Comparison of ENCODE assay signal across 13 cellular contexts in genomic region chr7:6653101-6653995, GRCh38. TPM values are rescaled to one million over a fixed set of nuclear protein-coding genes. Genes with fewer than 3 reads are reported as not detected.
DNase-seq lines count a peak whose midpoint lies in the region; ATAC-seq, FAIRE-seq and TF ChIP-seq lines count a peak whose summit lies in the region.
"Had no signal": no experiment of that assay in that cellular context is flagged by ENCODE, and none has a peak within 500 bp of the region (broad histone marks: within the 10 kb centered on the region; RNA-seq: fewer than 3 reads in every experiment).

No MANE protein-coding gene starts in this region.

- H3K36me3 ChIP-seq in BLaER1 (peaks cover 87% of the 10 kb centered on the region), K562 (ENCODE audit: control insufficient read depth, insufficient read depth, low read length) (peaks cover 57% of the 10 kb centered on the region; the same call in 2 of the 3 replicates)

- H3K4me1 ChIP-seq in BLaER1 (peaks cover 21% of the 10 kb centered on the region), K562 (replicated peaks in 1 of 2; ENCODE audit: control insufficient read depth in 2 of 2, insufficient read depth in 2 of 2, low read length in 2 of 2) (peaks cover 0 to 6% of the 10 kb centered on the region in 2 experiments; a peak in 2 of 5 replicates)

- WGBS in K562 (ENCODE audit: insufficient coverage, low coverage, missing lambda C conversion rate): 98% methylated on average over 7 of the region's 140 CpGs

- ATAC-seq in K562: no peak
- ATAC-seq in HG03139 (IDR thresholded peaks at IDR 0.05; ENCODE audit: unreplicated experiment): no peak
- ATAC-seq in GM18858 (IDR thresholded peaks at IDR 0.05; ENCODE audit: unreplicated experiment): no peak

- H3K9me1 ChIP-seq in K562 (ENCODE audit: control insufficient read depth, insufficient read depth, low read length): no peaks in the 10 kb centered on the region

- POLR2A ChIA-PET in K562 (lab: Yijun Ruan, JAX): interaction anchor here (0.6 kb wide), 1 partner anchor 30 kb away, joined by 3 read pairs; no protein-coding TSS in a partner anchor

- H3K4me2 ChIP-seq in BLaER1 (no peak overlapping the region), K562 (ENCODE audit: insufficient read depth, low read length) (no peak overlapping the region)

- FAIRE-seq in K562 (lab: Jason Lieb, UNC): no peak
- FAIRE-seq: GM19239 had no signal

- intact Hi-C loops in K562 (cut with micrococcal nuclease) (no loop called here), posterior vena cava (cut with DNase I) (no loop called here)

- H3K9me3 ChIP-seq in BLaER1 (peaks cover 63% of the 10 kb centered on the region), K562 (replicated peaks; ENCODE audit: control insufficient read depth, insufficient read depth, low read depth, low read length) (peaks cover 12% of the 10 kb centered on the region)

- TF ChIP-seq EP300 in K562 (IDR thresholded peaks at IDR 0.05; ENCODE audit: low read length): no peak

- no peak for TF ChIP-seq RAD21 in K562 (CRISPR knock-in tag; conservative IDR thresholded peaks at IDR 0.05 in 1 of 2, IDR thresholded peaks at IDR 0.05 in 1 of 2)

- TF ChIP-seq CTCF in K562 (IDR thresholded peaks at IDR 0.05 in 2 of 3, conservative IDR thresholded peaks at IDR 0.05 in 1 of 3; ENCODE audit: insufficient read depth in 2 of 3, low read depth in 1 of 3, low read length in 3 of 3): no peak

- no TSS peak for BruUV-seq in K562 (replicated peaks; lab: Mats Ljungman, UMichigan)

- no peaks in the 10 kb centered on the region for H3K79me2 ChIP-seq in K562 (ENCODE audit: control insufficient read depth, insufficient read depth, low read length)

- CTCF ChIA-PET in K562 (lab: Yijun Ruan, JAX; ENCODE audit: low intra/inter-chr PET ratio): no interaction called here

- in situ Hi-C loops in K562 (cut with MboI): no loop called here

- H3K9ac ChIP-seq in BLaER1 (no peak overlapping the region), K562 (ENCODE audit: insufficient read depth in 1 of 2, low read depth in 2 of 2, low read length in 2 of 2) (no peak overlapping the region)

- H3K27ac ChIP-seq in BLaER1 (no peak overlapping the region), K562 (ENCODE audit: extremely low read depth, low read depth, low read length) (no peak overlapping the region)

- no peak for TF ChIP-seq POLR2A in K562 (conservative IDR thresholded peaks at IDR 0.05)

- H3K4me3 ChIP-seq in BLaER1 (peak overlapping the region; percentile 53), K562 (no peak overlapping the region)

- peak; percentile 60 for DNase-seq in 8988T
- peak in 2 of 4 experiments; percentile 5 to 11 for DNase-seq in K562 (ENCODE audit: extremely low read depth in 1 of 4, low spot score in 3 of 4)
- peak; percentile 60 for DNase-seq in posterior vena cava (ENCODE audit: low spot score)
- DNase-seq in activated CD8-positive, alpha-beta memory T cell treated with anti-CD3 and anti-CD28 coated beads, Interleukin-2, amount 50 U/mL, for 4 hours: no peak
- DNase-seq: C1 segment of cervical spinal cord, DMS53, NCI-H146, NCI-H2081 treated with DMSO at 0.1 percent for 48 hours, NCI-H524 had no signal

- H3K27me3 ChIP-seq in BLaER1: no peaks in the 10 kb centered on the region
- H3K27me3 ChIP-seq in K562 (ENCODE audit: control insufficient read depth in 2 of 2, insufficient read depth in 2 of 2, low read length in 2 of 2): no peaks in the 10 kb centered on the region

- H2AFZ ChIP-seq in K562 (ENCODE audit: low read depth, low read length): no peak overlapping the region

- H4K20me1 ChIP-seq in BLaER1 (peaks cover 25% of the 10 kb centered on the region), K562 (replicated peaks; ENCODE audit: control insufficient read depth, insufficient read depth, low read length) (no peaks in the 10 kb centered on the region)

TF ChIP-seq in K562, 482 proteins besides CTCF, POLR2A, EP300 and RAD21:
- TF ChIP-seq HLTF (IDR thresholded peaks at IDR 0.05) (no peak), POLR2G (IDR thresholded peaks at IDR 0.05; ENCODE audit: low read depth, low read length) (peak; percentile 21; the same call in 1 of the 2 replicates)

RNA-seq across cellular contexts. Expression of gene ZNF316, which starts 16.2 kb away (rescaled TPM):
- total RNA-seq in K562 (2011; cell fraction: chromatin; rRNA removed; ENCODE audit: low replicate concordance): 41.8 and 68.9 TPM in 2 replicates
- total RNA-seq in K562 (2011; cell fraction: nucleolus; rRNA removed): 30.9 and 36.6 TPM in 2 replicates
- 33.3 and 35.6 TPM in 2 replicates for total RNA-seq in K562 (2011; cell fraction: nucleoplasm; rRNA removed)
- total RNA-seq in K562 (2014; rRNA removed) (18.6 and 20.5 TPM in 2 replicates), K562 (2014; rRNA removed; fragmentation: Illumina TruSeq; extraction: Trizol) (9.2 and 10.4 TPM in 2 replicates), K562 (2015; rRNA removed; fragmentation: Illumina TruSeq; extraction: Trizol) (7.3 and 7.8 TPM in 2 replicates), K562 (2021) (25.2 and 34.0 TPM in 2 replicates), posterior vena cava (10 to 100 TPM; 16.1 to 22.5 TPM)
- polyA plus RNA-seq in K562 (2011; rRNA removed) (8.6 and 9.7 TPM in 2 replicates), K562 (2014; fragmentation: Illumina TruSeq; extraction: Trizol) (7.0 and 9.8 TPM in 2 replicates), K562 (2014; fragmentation: Nextera tagmentation; extraction: Ambion mirVana) (under 1 TPM; 0.10 to 0.14 TPM), K562 (2014; rRNA removed) (15.5 and 16.3 TPM in 2 replicates)
- polyA plus RNA-seq in K562 (2011; cell fraction: cytosol; rRNA removed): 5.9 and 13.5 TPM in 2 replicates
- polyA plus RNA-seq in K562 (2011; cell fraction: nucleus; rRNA removed): 38.1 and 50.4 TPM in 2 replicates
- polyA plus RNA-seq in K562 (2012): 17.3 and 23.1 TPM in 2 replicates
- 7.3 and 7.4 TPM in 2 replicates for polyA minus RNA-seq in K562 (2011; rRNA and poly(A)+ RNA removed)
- polyA minus RNA-seq in K562 (2011; cell fraction: cytosol; rRNA and poly(A)+ RNA removed): 8.6 and 8.7 TPM in 2 replicates
- 9.0 and 12.6 TPM in 2 replicates for polyA minus RNA-seq in K562 (2011; cell fraction: nucleus; rRNA and poly(A)+ RNA removed)

RNA-seq across cellular contexts. Expression of gene ZNF853, which starts 37.9 kb away (rescaled TPM):
- not detected in 2 replicates for total RNA-seq in K562 (2011; cell fraction: chromatin; rRNA removed; ENCODE audit: low replicate concordance)
- 0.17 TPM in 1 of 2 replicates, not detected in the other for total RNA-seq in K562 (2011; cell fraction: nucleolus; rRNA removed)
- not detected in 2 replicates for total RNA-seq in K562 (2011; cell fraction: nucleoplasm; rRNA removed)
- 0.04 TPM in 1 of 2 replicates, not detected in the other for total RNA-seq in K562 (2014; rRNA removed)
- total RNA-seq in K562 (2014; rRNA removed; fragmentation: Illumina TruSeq; extraction: Trizol): not detected in 2 replicates
- not detected in 2 replicates for total RNA-seq in K562 (2015; rRNA removed; fragmentation: Illumina TruSeq; extraction: Trizol)
- total RNA-seq in K562 (2021): not detected in 2 replicates
- 0.05 TPM in 1 of 2 replicates, not detected in the other for polyA plus RNA-seq in K562 (2011; rRNA removed)
- 0.01 and 0.03 TPM in 2 replicates for polyA plus RNA-seq in K562 (2011; cell fraction: cytosol; rRNA removed)
- 0.04 TPM in 1 of 2 replicates, not detected in the other for polyA plus RNA-seq in K562 (2011; cell fraction: nucleus; rRNA removed)
- 0.06 TPM in 1 of 2 replicates, not detected in the other for polyA plus RNA-seq in K562 (2012)
- polyA plus RNA-seq in K562 (2014; fragmentation: Illumina TruSeq; extraction: Trizol): 0.03 TPM in 1 of 2 replicates, not detected in the other
- not detected for polyA plus RNA-seq in K562 (2014; fragmentation: Nextera tagmentation; extraction: Ambion mirVana)
- polyA plus RNA-seq in K562 (2014; rRNA removed): not detected in 2 replicates
- 0.32 TPM in 1 of 2 replicates, not detected in the other for polyA minus RNA-seq in K562 (2011; rRNA and poly(A)+ RNA removed)
- polyA minus RNA-seq in K562 (2011; cell fraction: cytosol; rRNA and poly(A)+ RNA removed): not detected in 2 replicates
- not detected in 2 replicates for polyA minus RNA-seq in K562 (2011; cell fraction: nucleus; rRNA and poly(A)+ RNA removed)
- total RNA-seq in posterior vena cava: 10 to 100 TPM in 1 of 2 donors, 1 to 10 TPM in 1; 8.1 to 11.9 TPM

RNA-seq across cellular contexts. Expression of gene ZNF12, which starts 53.4 kb away (rescaled TPM):
- total RNA-seq in K562 (2011; cell fraction: chromatin; rRNA removed; ENCODE audit: low replicate concordance): 15.9 and 67.2 TPM in 2 replicates
- 11.5 and 19.3 TPM in 2 replicates for total RNA-seq in K562 (2011; cell fraction: nucleolus; rRNA removed)
- total RNA-seq in K562 (2011; cell fraction: nucleoplasm; rRNA removed): 22.7 and 23.4 TPM in 2 replicates
- total RNA-seq in K562 (2014; rRNA removed): 12.9 and 13.3 TPM in 2 replicates
- total RNA-seq in K562 (2014; rRNA removed; fragmentation: Illumina TruSeq; extraction: Trizol): 19.3 and 23.4 TPM in 2 replicates
- total RNA-seq in K562 (2015; rRNA removed; fragmentation: Illumina TruSeq; extraction: Trizol): 19.2 and 20.3 TPM in 2 replicates
- total RNA-seq in K562 (2021): 15.0 and 21.1 TPM in 2 replicates
- polyA plus RNA-seq in K562 (2011; rRNA removed): 32.3 and 34.7 TPM in 2 replicates
- polyA plus RNA-seq in K562 (2011; cell fraction: cytosol; rRNA removed): 6.7 and 10.5 TPM in 2 replicates
- 52.8 and 97.8 TPM in 2 replicates for polyA plus RNA-seq in K562 (2011; cell fraction: nucleus; rRNA removed)
- 9.4 and 16.5 TPM in 2 replicates for polyA plus RNA-seq in K562 (2012)
- polyA plus RNA-seq in K562 (2014; fragmentation: Illumina TruSeq; extraction: Trizol): 13.8 and 14.7 TPM in 2 replicates
- 1 to 10 TPM; 5.8 to 7.3 TPM for polyA plus RNA-seq in K562 (2014; fragmentation: Nextera tagmentation; extraction: Ambion mirVana)
- 14.8 and 18.9 TPM in 2 replicates for polyA plus RNA-seq in K562 (2014; rRNA removed)
- polyA minus RNA-seq in K562 (2011; rRNA and poly(A)+ RNA removed): 27.6 and 41.2 TPM in 2 replicates
- polyA minus RNA-seq in K562 (2011; cell fraction: cytosol; rRNA and poly(A)+ RNA removed): 14.7 and 22.5 TPM in 2 replicates
- 14.8 and 31.2 TPM in 2 replicates for polyA minus RNA-seq in K562 (2011; cell fraction: nucleus; rRNA and poly(A)+ RNA removed)
- 10 to 100 TPM; 22.6 to 25.0 TPM for total RNA-seq in posterior vena cava

Comparison
In these comparisons a context has a peak if more than half of its experiments do, and no peak if none do; other contexts are left out.
1. RNA of gene ZNF853, which starts 37.9 kb away (total RNA-seq): 8.1 to 11.9 TPM in posterior vena cava; 0.04 to 0.17 TPM in K562; every median in the first group is over 4 times any median in the second.